In the genomic region with DNA sequence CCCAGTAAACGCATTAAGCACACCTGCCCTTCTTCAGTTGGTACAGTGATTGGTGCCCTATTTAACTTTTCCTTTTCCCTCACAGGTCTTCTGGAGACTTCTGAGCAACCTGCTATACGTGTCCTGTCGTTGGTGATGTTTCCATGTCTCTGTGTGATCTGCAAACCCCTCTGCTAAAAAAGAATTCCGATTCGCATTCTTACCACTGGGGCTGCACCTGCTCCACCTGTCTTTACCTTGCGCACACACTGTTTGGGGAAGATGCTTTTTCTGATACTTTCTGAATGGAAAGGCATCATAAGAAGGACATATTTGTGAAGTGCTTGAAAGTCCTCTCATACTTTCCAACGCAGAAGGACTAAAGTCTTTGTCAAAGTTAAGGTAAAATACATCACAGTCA, we compare ENCODE assay signal across 17 cellular contexts.
DNase-seq lines count a peak whose midpoint lies in the region; ATAC-seq and TF ChIP-seq lines count a peak whose summit lies in the region.
"Had no signal": no experiment of that assay in that cellular context is flagged by ENCODE, and none has a peak within 500 bp of the region (broad histone marks: within the 10 kb centered on the region; RNA-seq: fewer than 3 reads in every experiment).

No MANE protein-coding gene starts in this region.

- no peaks in the 10 kb centered on the region for H3K36me3 Mint-ChIP-seq in type B pancreatic cell
- no peaks in the 10 kb centered on the region for H3K36me3 Mint-ChIP-seq in CD8-positive, alpha-beta memory T cell

- no peak overlapping the region for H3K4me3 Mint-ChIP-seq in type B pancreatic cell
- no peak overlapping the region for H3K4me3 Mint-ChIP-seq in CD8-positive, alpha-beta memory T cell
- H3K4me3 Mint-ChIP-seq: B cell; CD4-positive, alpha-beta T cell had no signal

- WGBS in hepatocyte (ENCODE audit: low lambda C conversion rate, missing lambda C conversion rate) = 82% methylated on average over 7 of the region's 7 CpGs

- H3K27ac Mint-ChIP-seq in type B pancreatic cell = no peak overlapping the region
- no peak overlapping the region for H3K27ac Mint-ChIP-seq in CD8-positive, alpha-beta memory T cell
- H3K27ac Mint-ChIP-seq: B cell; CD4-positive, alpha-beta T cell had no signal

- DNase-seq in NCI-H345 (lab: John Stamatoyannopoulos, UW) (peak; percentile 8), NCI-H345 treated with DMSO at 0.1 percent for 48 hours (lab: John Stamatoyannopoulos, UW; ENCODE audit: unreplicated experiment) (no peak), hepatocyte (ENCODE audit: low spot score) (no peak), type B pancreatic cell (ENCODE audit: extremely low spot score, unreplicated experiment) (no peak)
- no peak for DNase-seq in CD8-positive, alpha-beta memory T cell
- DNase-seq: ACHN; CD4-positive, alpha-beta T cell; GOT3; MG63; NCI-H1436; NCI-H2081 treated with DMSO at 0.1 percent for 48 hours; NCI-H524; RPMI8226 had no signal

- H3K4me3 ChIP-seq in hepatocyte = no peak overlapping the region
- H3K4me3 ChIP-seq in CD8-positive, alpha-beta memory T cell (ENCODE audit: low read length) = no peak overlapping the region
- H3K4me3 ChIP-seq: MG63 had no signal

- CTCF ChIA-PET in CD8-positive, alpha-beta memory T cell (lab: Charles Lee) = no interaction called here

- ATAC-seq in HG02938 (IDR thresholded peaks at IDR 0.05; ENCODE audit: unreplicated experiment) = no peak

- TF ChIP-seq CTCF in hepatocyte (IDR thresholded peaks at IDR 0.05; ENCODE audit: poor library complexity) (peak; percentile 29), type B pancreatic cell (conservative IDR thresholded peaks at IDR 0.05) (peak; percentile 40)

- no peaks in the 10 kb centered on the region for H3K27me3 Mint-ChIP-seq in type B pancreatic cell
- no peaks in the 10 kb centered on the region for H3K27me3 Mint-ChIP-seq in CD8-positive, alpha-beta memory T cell
- H3K27me3 Mint-ChIP-seq: B cell; CD4-positive, alpha-beta T cell had no signal

- H3K9me3 ChIP-seq in hepatocyte (ENCODE audit: low read depth) = no peaks in the 10 kb centered on the region
- no peaks in the 10 kb centered on the region for H3K9me3 ChIP-seq in CD8-positive, alpha-beta memory T cell (ENCODE audit: low read length)
- H3K9me3 ChIP-seq: MG63 had no signal

- POLR2A ChIA-PET in CD8-positive, alpha-beta memory T cell (lab: Charles Lee) = no interaction called here

- peaks cover 4% of the 10 kb centered on the region for H3K9me3 Mint-ChIP-seq in type B pancreatic cell
- H3K9me3 Mint-ChIP-seq in CD8-positive, alpha-beta memory T cell = peaks cover 0 to 17% (median 4%) of the 10 kb centered on the region in 5 donors

- H3K79me2 ChIP-seq in hepatocyte = no peaks in the 10 kb centered on the region

- H3K36me3 ChIP-seq in hepatocyte (replicated peaks; ENCODE audit: insufficient read depth, low read depth) = no peaks in the 10 kb centered on the region
- no peaks in the 10 kb centered on the region for H3K36me3 ChIP-seq in CD8-positive, alpha-beta memory T cell (ENCODE audit: insufficient read depth, low read length)
- H3K36me3 ChIP-seq: MG63 had no signal

- H3K27ac ChIP-seq in hepatocyte = no peak overlapping the region
- H3K27ac ChIP-seq in CD8-positive, alpha-beta memory T cell (ENCODE audit: low read depth, low read length) = no peak overlapping the region
- H3K27ac ChIP-seq: KMS-11 had no signal

- H3K4me2 ChIP-seq in hepatocyte = peak overlapping the region; percentile 44
- H3K4me2 ChIP-seq: KMS-11 had no signal

- no peak for TF ChIP-seq EP300 in Ishikawa (IDR thresholded peaks at IDR 0.05; ENCODE audit: borderline replicate concordance)

- H3K4me1 ChIP-seq in hepatocyte (ENCODE audit: insufficient read depth) = peaks cover 12% of the 10 kb centered on the region
- no peaks in the 10 kb centered on the region for H3K4me1 ChIP-seq in CD8-positive, alpha-beta memory T cell (ENCODE audit: insufficient read depth, low read length)

- no peak overlapping the region for H2AFZ ChIP-seq in hepatocyte

- TF ChIP-seq RAD21 in Ishikawa (IDR thresholded peaks at IDR 0.05; ENCODE audit: low read depth) = peak; percentile 20; the same call in 1 of the 2 replicates

- no peaks in the 10 kb centered on the region for H3K27me3 ChIP-seq in hepatocyte
- no peaks in the 10 kb centered on the region for H3K27me3 ChIP-seq in CD8-positive, alpha-beta memory T cell (ENCODE audit: insufficient read depth, low read length, poor library complexity, severe bottlenecking)
- H3K27me3 ChIP-seq: MG63 had no signal

- no peaks in the 10 kb centered on the region for H3K9me2 ChIP-seq in hepatocyte (replicated peaks; ENCODE audit: insufficient read depth)

- H3K4me1 Mint-ChIP-seq in type B pancreatic cell (ENCODE audit: unreplicated experiment) = peaks cover 27% of the 10 kb centered on the region
- no peaks in the 10 kb centered on the region for H3K4me1 Mint-ChIP-seq in CD8-positive, alpha-beta memory T cell
- H3K4me1 Mint-ChIP-seq: B cell had no signal

- H4K20me1 ChIP-seq in hepatocyte (ENCODE audit: insufficient read depth, poor library complexity, severe bottlenecking) = no peaks in the 10 kb centered on the region

TF ChIP-seq in Ishikawa, 13 proteins besides CTCF, POLR2A, EP300 and RAD21:
- no peak for TF ChIP-seq CREB1 (IDR thresholded peaks at IDR 0.05; ENCODE audit: low read depth)
- no peak for TF ChIP-seq TCF12 (IDR thresholded peaks at IDR 0.05; ENCODE audit: low read depth)
